In the genomic region with DNA sequence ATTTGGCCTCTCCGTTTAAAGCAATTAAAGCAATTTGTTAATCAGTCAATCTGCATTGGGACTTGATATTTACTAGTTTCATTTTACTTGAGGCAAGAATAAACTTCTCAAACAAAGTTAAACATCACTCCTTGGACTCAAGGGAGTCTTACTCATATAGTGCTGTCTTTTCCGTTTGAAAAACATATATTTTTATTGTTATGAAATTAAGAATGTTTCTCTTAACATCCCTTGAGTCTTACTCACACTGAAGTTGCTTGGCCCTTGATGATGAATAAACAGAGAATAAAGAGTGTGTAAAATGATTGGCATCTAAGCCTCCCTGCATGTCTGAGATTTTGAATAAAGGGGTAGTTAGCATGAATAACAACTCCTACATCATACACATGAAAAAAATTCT, we compare ENCODE assay signal across 23 cellular contexts.
DNase-seq lines count a peak whose midpoint lies in the region; ATAC-seq and TF ChIP-seq lines count a peak whose summit lies in the region.
"Had no signal": no experiment of that assay in that cellular context is flagged by ENCODE, and none has a peak within 500 bp of the region (broad histone marks: within the 10 kb centered on the region; RNA-seq: fewer than 3 reads in every experiment).

No MANE protein-coding gene starts in this region.

- in situ Hi-C loops in astrocyte of the spinal cord (cut with HindIII; ENCODE audit: low sequenced_read_pairs) = no loop called here

- no peaks in the 10 kb centered on the region for H3F3A ChIP-seq in smooth muscle cell (ENCODE audit: low read depth)

- peak overlapping the region; percentile 41 for H3K4me2 ChIP-seq in smooth muscle cell
- H3K4me2 ChIP-seq: SK-N-SH had no signal

- no peaks in the 10 kb centered on the region for H3K9me3 ChIP-seq in smooth muscle cell (replicated peaks; ENCODE audit: low read depth)
- H3K9me3 ChIP-seq: SK-N-SH had no signal

- WGBS in smooth muscle cell (ENCODE audit: low lambda C conversion rate) = 80% methylated on average over 2 of the region's 2 CpGs

- no peaks in the 10 kb centered on the region for H4K20me1 ChIP-seq in smooth muscle cell (ENCODE audit: low read depth)

- DNase-seq in GM03348 (ENCODE audit: low spot score) (peak; percentile 33), astrocyte of the spinal cord (ENCODE audit: low read depth, low spot score) (peak; percentile 10), fibroblast of villous mesenchyme (ENCODE audit: low read depth) (peak; percentile 42), smooth muscle cell (lab: John Stamatoyannopoulos, UW; ENCODE audit: unreplicated experiment) (no peak), NCI-H2171 treated with DMSO at 0.1 percent for 48 hours (lab: John Stamatoyannopoulos, UW) (no peak), glomerular visceral epithelial cell (ENCODE audit: extremely low spot score) (no peak), SW480 (ENCODE audit: low spot score) (no peak)
- DNase-seq: activated CD4-positive, alpha-beta memory T cell treated with anti-CD3 and anti-CD28 coated beads for 36 hours; activated gamma-delta T cell; activated naive CD8-positive, alpha-beta T cell treated with anti-CD3 and anti-CD28 coated beads, Interleukin-2, amount 50 U/mL, for 24 hours; caudate nucleus; DMS 273 treated with DMSO at 0.1 percent for 48 hours; GDM1; NCI-H146; NCI-H526 treated with DMSO at 0.1 percent for 48 hours; occipital lobe; SK-N-SH; stimulated activated CD4-positive, alpha-beta T cell treated with anti-CD3 and anti-CD28 coated beads, Interleukin-12 subunit alpha, Interleukin-12 subunit beta, amount 100 ng/mL, for 4 hours; stimulated activated CD4-positive, alpha-beta T cell treated with anti-CD3 and anti-CD28 coated beads, Interleukin-4, amount 100 ng/mL, for 4 hours had no signal

- H3K4me3 ChIP-seq in astrocyte of the spinal cord (ENCODE audit: low read depth, low read length) (no peak overlapping the region), fibroblast of villous mesenchyme (ENCODE audit: low read depth, low read length) (no peak overlapping the region), smooth muscle cell (no peak overlapping the region)
- H3K4me3 ChIP-seq: K562 had no signal

- no peak overlapping the region for H2AFZ ChIP-seq in smooth muscle cell (ENCODE audit: low read depth)

- no peaks in the 10 kb centered on the region for H3K36me3 ChIP-seq in smooth muscle cell (ENCODE audit: low read depth)
- H3K36me3 ChIP-seq: tibial nerve had no signal

- H3K27ac ChIP-seq in smooth muscle cell (ENCODE audit: low read depth) = no peak overlapping the region

- ATAC-seq in GM19035 (IDR thresholded peaks at IDR 0.05; ENCODE audit: unreplicated experiment) = no peak
- ATAC-seq: activated naive CD8-positive, alpha-beta T cell treated with anti-CD3 and anti-CD28 coated beads, Interleukin-2, amount 50 U/mL, for 24 hours; K562; WTC11 had no signal

- no peaks in the 10 kb centered on the region for H3K79me2 ChIP-seq in smooth muscle cell (ENCODE audit: low read depth)

- H3K27me3 ChIP-seq in smooth muscle cell (ENCODE audit: low read depth) = no peaks in the 10 kb centered on the region
- H3K27me3 ChIP-seq: tibial nerve had no signal

- H3K9ac ChIP-seq in smooth muscle cell (ENCODE audit: low read depth) = no peak overlapping the region
- H3K9ac ChIP-seq: SK-N-SH had no signal

- peaks cover 20% of the 10 kb centered on the region for H3K4me1 ChIP-seq in smooth muscle cell (ENCODE audit: low read depth)

- TF ChIP-seq CTCF in astrocyte of the spinal cord (IDR thresholded peaks at IDR 0.05; ENCODE audit: low read depth, low read length) (no peak), fibroblast of villous mesenchyme (IDR thresholded peaks at IDR 0.05; ENCODE audit: insufficient read depth, low read depth, low read length) (no peak), smooth muscle cell (IDR thresholded peaks at IDR 0.05; ENCODE audit: borderline replicate concordance, insufficient read depth, poor library complexity, severe bottlenecking) (no peak)

Comparison
In these comparisons a context has a peak if more than half of its experiments do, and no peak if none do; other contexts are left out.
1. DNase-seq: peak in GM03348 (single experiment), astrocyte of the spinal cord (single experiment) and fibroblast of villous mesenchyme (single experiment); none in smooth muscle cell (single experiment), NCI-H2171 treated with DMSO at 0.1 percent for 48 hours (single experiment), glomerular visceral epithelial cell (single experiment) and SW480 (single experiment).